Comparison of ENCODE assay signal across 6 cellular contexts in genomic region chr19:1904385-1905070, GRCh38. TPM values are rescaled to one million over a fixed set of nuclear protein-coding genes. Genes with fewer than 3 reads are reported as not detected.
DNase-seq lines count a peak whose midpoint lies in the region; ATAC-seq and TF ChIP-seq lines count a peak whose summit lies in the region.

No MANE protein-coding gene starts in this region.

- H3K9me2 ChIP-seq in hepatocyte (replicated peaks; ENCODE audit: insufficient read depth), result no peaks in the 10 kb centered on the region

- CTCF ChIA-PET in activated naive CD4-positive, alpha-beta T cell treated with anti-CD3 and anti-CD28 coated beads for 36 hours (lab: Charles Lee), result interaction anchor here (0.5 to 1.1 kb wide), 3 partner anchors 14 to 113 kb away, joined by 3 to 4 read pairs (median 3); no protein-coding TSS in a partner anchor
- CTCF ChIA-PET in Panc1 (lab: Charles Lee), result no interaction called here

- H3K27me3 ChIP-seq in Panc1 (ENCODE audit: control insufficient read depth, insufficient read depth, low read length) (no peaks in the 10 kb centered on the region), hepatocyte (no peaks in the 10 kb centered on the region), transverse colon (no peaks in the 10 kb centered on the region)

- peak overlapping the region; percentile 79 for H3K4me3 Mint-ChIP-seq in activated naive CD4-positive, alpha-beta T cell treated with anti-CD3 and anti-CD28 coated beads for 36 hours

- DNase-seq in activated naive CD4-positive, alpha-beta T cell treated with anti-CD3 and anti-CD28 coated beads for 36 hours, result peak; percentile 80
- DNase-seq in activated naive CD4-positive, alpha-beta T cell treated with anti-CD3 and anti-CD28 coated beads, Interleukin-2, amount 50 U/mL, for 16 hours, result no peak
- DNase-seq in Panc1 (ENCODE audit: low read depth, low spot score) (no peak), hepatocyte (ENCODE audit: low spot score) (peak; percentile 79), transverse colon (peak; percentile 60)

- no peak overlapping the region for H2AFZ ChIP-seq in hepatocyte

- H3K4me2 ChIP-seq in hepatocyte, result peak overlapping the region; percentile 66

- no peaks in the 10 kb centered on the region for H3K27me3 Mint-ChIP-seq in activated naive CD4-positive, alpha-beta T cell treated with anti-CD3 and anti-CD28 coated beads for 36 hours (ENCODE audit: low read depth)

- in situ Hi-C loops in Panc1 (cut with HindIII; ENCODE audit: low pct_unique_long_range_greater_than_20kb, low sequenced_read_pairs) (no loop called here), transverse colon (cut with MboI; ENCODE audit: low pct_ligation_motif_present in 1 of 4, low pct_unique_long_range_greater_than_20kb in 1 of 4, low sequenced_read_pairs in 3 of 4) (no loop called here)

- intact Hi-C loops in activated naive CD4-positive, alpha-beta T cell treated with anti-CD3 and anti-CD28 coated beads for 36 hours (cut with micrococcal nuclease), result loop anchor here (1.0 to 5.0 kb wide), 8 partner anchors 7 to 332 kb away; partner anchors contain the start of genes BTBD2, PLEKHJ1 and SF3A2
- intact Hi-C loops in Panc1 (cut with micrococcal nuclease; ENCODE audit: unreplicated experiment), result no loop called here
- intact Hi-C loops in transverse colon (cut with DNase I; ENCODE audit: low total_unique reads), result no loop called here

- no TSS peak for BruUV-seq in Panc1 (replicated peaks; lab: Mats Ljungman, UMichigan)

- 46% methylated on average over 10 of the region's 12 CpGs for WGBS in hepatocyte (ENCODE audit: low lambda C conversion rate, missing lambda C conversion rate)
- 33 to 42% methylated on average over 2 to 12 of the region's 12 CpGs for WGBS in transverse colon (ENCODE audit: low coverage in 1 of 2), 2 donors

- no peak for TF ChIP-seq POLR2A in transverse colon (IDR thresholded peaks at IDR 0.05)

- H3K79me2 ChIP-seq in hepatocyte, result peaks cover 40% of the 10 kb centered on the region

- no peaks in the 10 kb centered on the region for H3K9me3 Mint-ChIP-seq in activated naive CD4-positive, alpha-beta T cell treated with anti-CD3 and anti-CD28 coated beads for 36 hours

- POLR2A ChIA-PET in Panc1 (lab: Charles Lee), result no interaction called here

- no peak for TF ChIP-seq CTCF in Panc1 (IDR thresholded peaks at IDR 0.05)
- no peak for TF ChIP-seq CTCF in hepatocyte (IDR thresholded peaks at IDR 0.05; ENCODE audit: poor library complexity)
- TF ChIP-seq CTCF in transverse colon (IDR thresholded peaks at IDR 0.05), result no peak

- H3K9me3 ChIP-seq in Panc1 (ENCODE audit: control insufficient read depth, insufficient read depth, low read depth, low read length), result no peaks in the 10 kb centered on the region
- H3K9me3 ChIP-seq in hepatocyte (ENCODE audit: low read depth), result no peaks in the 10 kb centered on the region
- H3K9me3 ChIP-seq in transverse colon, result no peaks in the 10 kb centered on the region

- H3K4me3 ChIP-seq in Panc1 (ENCODE audit: low read depth in 2 of 2, low read length in 2 of 2) (peak overlapping the region; percentile 60 to 62), hepatocyte (no peak overlapping the region), transverse colon (peak overlapping the region in 1 of 4 donors; percentile 86)

- H3K27ac ChIP-seq in Panc1 (ENCODE audit: low read length) (peak overlapping the region; percentile 90), hepatocyte (peak overlapping the region; percentile 76), transverse colon (peak overlapping the region; percentile 88 to 92 (median 92))

- H3K4me1 ChIP-seq in Panc1 (ENCODE audit: control insufficient read depth, insufficient read depth, low read length) (peaks cover 17% of the 10 kb centered on the region), hepatocyte (ENCODE audit: insufficient read depth) (peaks cover 12% of the 10 kb centered on the region), transverse colon (peaks cover 5 to 50% (median 43%) of the 10 kb centered on the region in 4 donors)

- TF ChIP-seq EP300 in transverse colon (IDR thresholded peaks at IDR 0.05; ENCODE audit: low read depth), result no peak

- peaks cover 20% of the 10 kb centered on the region for H4K20me1 ChIP-seq in hepatocyte (ENCODE audit: insufficient read depth, poor library complexity, severe bottlenecking)

- H3K27ac Mint-ChIP-seq in activated naive CD4-positive, alpha-beta T cell treated with anti-CD3 and anti-CD28 coated beads for 36 hours, result peak overlapping the region; percentile 89

- H3K36me3 Mint-ChIP-seq in activated naive CD4-positive, alpha-beta T cell treated with anti-CD3 and anti-CD28 coated beads for 36 hours (ENCODE audit: low read depth), result peaks cover 1% of the 10 kb centered on the region

- ATAC-seq in Panc1 (no peak), GM21423 (IDR thresholded peaks at IDR 0.05; ENCODE audit: unreplicated experiment) (no peak)

- H3K4me1 Mint-ChIP-seq in activated naive CD4-positive, alpha-beta T cell treated with anti-CD3 and anti-CD28 coated beads for 36 hours (ENCODE audit: low read depth), result peaks cover 40% of the 10 kb centered on the region

- H3K36me3 ChIP-seq in Panc1 (ENCODE audit: control insufficient read depth, insufficient read depth, low read length) (no peaks in the 10 kb centered on the region), hepatocyte (replicated peaks; ENCODE audit: insufficient read depth, low read depth) (no peaks in the 10 kb centered on the region), transverse colon (no peaks in the 10 kb centered on the region)

RNA-seq across cellular contexts. Expression of gene ADAT3, which starts 0.7 kb away (rescaled TPM):
- total RNA-seq in activated naive CD4-positive, alpha-beta T cell treated with anti-CD3 and anti-CD28 coated beads for 36 hours, result 1 to 10 TPM; 3.0 to 3.4 TPM
- total RNA-seq in Panc1 (2021; ENCODE audit: unreplicated experiment) (8.9 TPM), hepatocyte (2.4 and 5.3 TPM in 2 replicates), transverse colon (10 to 100 TPM; 18.7 to 73.2 (median 30.3) TPM)
- 8.5 TPM for polyA plus RNA-seq in Panc1 (2012; ENCODE audit: insufficient read length)
- polyA plus RNA-seq in hepatocyte, result 11.0 and 11.6 TPM in 2 replicates

RNA-seq across cellular contexts. Expression of gene SCAMP4, which starts 0.7 kb away (rescaled TPM):
- total RNA-seq in activated naive CD4-positive, alpha-beta T cell treated with anti-CD3 and anti-CD28 coated beads for 36 hours, result 10 to 100 TPM; 12.1 to 14.5 TPM
- total RNA-seq in Panc1 (2021; ENCODE audit: unreplicated experiment) (98.4 TPM), hepatocyte (69.3 and 77.2 TPM in 2 replicates), transverse colon (100 to 1,000 TPM in 1 of 4 donors, 10 to 100 TPM in 3; 25.1 to 119 (median 86.6) TPM)
- polyA plus RNA-seq in Panc1 (2012; ENCODE audit: insufficient read length), result 94.3 TPM
- polyA plus RNA-seq in hepatocyte, result 89.8 and 103 TPM in 2 replicates

RNA-seq across cellular contexts. Expression of gene ABHD17A, which starts 19.2 kb away (rescaled TPM):
- 10 to 100 TPM; 79.3 to 79.9 TPM for total RNA-seq in activated naive CD4-positive, alpha-beta T cell treated with anti-CD3 and anti-CD28 coated beads for 36 hours
- total RNA-seq in Panc1 (2021; ENCODE audit: unreplicated experiment) (57.1 TPM), hepatocyte (62.5 and 77.5 TPM in 2 replicates), transverse colon (100 to 1,000 TPM in 3 of 4 donors, 10 to 100 TPM in 1; 90.0 to 179 (median 140) TPM)
- polyA plus RNA-seq in Panc1 (2012; ENCODE audit: insufficient read length), result 92.3 TPM
- polyA plus RNA-seq in hepatocyte, result 99.7 and 102 TPM in 2 replicates

RNA-seq across cellular contexts. Expression of gene CSNK1G2, which starts 36.4 kb away (rescaled TPM):
- 10 to 100 TPM; 50.6 to 51.0 TPM for total RNA-seq in activated naive CD4-positive, alpha-beta T cell treated with anti-CD3 and anti-CD28 coated beads for 36 hours
- total RNA-seq in Panc1 (2021; ENCODE audit: unreplicated experiment) (65.8 TPM), hepatocyte (44.8 and 56.8 TPM in 2 replicates), transverse colon (100 to 1,000 TPM in 2 of 4 donors, 10 to 100 TPM in 2; 75.0 to 321 (median 140) TPM)
- 121 TPM for polyA plus RNA-seq in Panc1 (2012; ENCODE audit: insufficient read length)
- 82.5 and 82.7 TPM in 2 replicates for polyA plus RNA-seq in hepatocyte

RNA-seq across cellular contexts. Expression of gene KLF16, which starts 41.1 kb away (rescaled TPM):
- total RNA-seq in activated naive CD4-positive, alpha-beta T cell treated with anti-CD3 and anti-CD28 coated beads for 36 hours, result 10 to 100 TPM; 13.5 to 15.0 TPM
- 79.3 TPM for total RNA-seq in Panc1 (2021; ENCODE audit: unreplicated experiment)
- polyA plus RNA-seq in Panc1 (2012; ENCODE audit: insufficient read length), result 74.5 TPM
- 3.4 and 6.4 TPM in 2 replicates for total RNA-seq in hepatocyte
- 14.3 and 16.0 TPM in 2 replicates for polyA plus RNA-seq in hepatocyte
- total RNA-seq in transverse colon, result 10 to 100 TPM in 3 of 4 donors, 1 to 10 TPM in 1; 9.0 to 18.3 (median 11.6) TPM

Comparison
In these comparisons a context has a peak if more than half of its experiments do, and no peak if none do; other contexts are left out.
1. DNase-seq: peak in activated naive CD4-positive, alpha-beta T cell treated with anti-CD3 and anti-CD28 coated beads for 36 hours (single experiment), hepatocyte (single experiment) and transverse colon (single experiment); none in activated naive CD4-positive, alpha-beta T cell treated with anti-CD3 and anti-CD28 coated beads, Interleukin-2, amount 50 U/mL, for 16 hours (single experiment) and Panc1 (single experiment).
2. Peak in every context shown above with its lines, with median percentiles within 50 percentile points of each other: H3K27ac ChIP-seq.